In genomic region chrX:46376246-46376885, GRCh38 we compare ENCODE assay signal across 9 cellular contexts.
DNase-seq lines count a peak whose midpoint lies in the region; ATAC-seq, FAIRE-seq and TF ChIP-seq lines count a peak whose summit lies in the region.
"Had no signal": no experiment of that assay in that cellular context is flagged by ENCODE, and none has a peak within 500 bp of the region (broad histone marks: within the 10 kb centered on the region; RNA-seq: fewer than 3 reads in every experiment).

No MANE protein-coding gene starts in this region.

- no peaks in the 10 kb centered on the region for H3K9me2 ChIP-seq in HCT116 (ENCODE audit: insufficient read depth)

- peak; percentile 55 for ATAC-seq in CD4-positive, alpha-beta T cell (ENCODE audit: poor library complexity)
- peak; percentile 90 for ATAC-seq in HCT116
- ATAC-seq in lung (ENCODE audit: insufficient read depth, low FRiP score), result peak; percentile 47
- no peak for ATAC-seq in HG03439 (IDR thresholded peaks at IDR 0.05; ENCODE audit: unreplicated experiment)
- no peak for ATAC-seq in HG03432 (IDR thresholded peaks at IDR 0.05; ENCODE audit: unreplicated experiment)
- ATAC-seq in GM19452 (IDR thresholded peaks at IDR 0.05; ENCODE audit: unreplicated experiment), result no peak

- peak overlapping the region; percentile 46 for H3K4me2 ChIP-seq in HCT116 (ENCODE audit: low read length)

- BruUV-seq in HCT116 (replicated peaks; lab: Mats Ljungman, UMichigan), result no TSS peak

- no peak for TF ChIP-seq POLR2A in HCT116 (IDR thresholded peaks at IDR 0.05; ENCODE audit: borderline replicate concordance, extremely low read depth, insufficient read depth, insufficient read length)

- no peaks in the 10 kb centered on the region for H3K27me3 Mint-ChIP-seq in CD4-positive, alpha-beta T cell
- H3K27me3 Mint-ChIP-seq: IgD-negative memory B cell had no signal

- no peaks in the 10 kb centered on the region for H3K9me3 Mint-ChIP-seq in CD4-positive, alpha-beta T cell
- H3K9me3 Mint-ChIP-seq: IgD-negative memory B cell had no signal

- CTCF ChIA-PET in CD4-positive, alpha-beta T cell (lab: Charles Lee), result interaction anchor here (1.1 to 1.4 kb wide), 2 partner anchors 10 to 861 kb away, joined by 3 to 8 read pairs; no protein-coding TSS in a partner anchor
- CTCF ChIA-PET in HCT116 (lab: Charles Lee), result interaction anchor here (0.6 to 2.3 kb wide), 8 partner anchors 10 to 1053 kb away, joined by 3 to 10 read pairs (median 6); no protein-coding TSS in a partner anchor
- CTCF ChIA-PET in RWPE1 (lab: Yijun Ruan, JAX), result interaction anchor here (0.6 to 1.1 kb wide), 6 partner anchors 13 to 795 kb away, joined by 3 read pairs; no protein-coding TSS in a partner anchor

- peak overlapping the region; percentile 51 for H3K9ac ChIP-seq in HCT116 (ENCODE audit: low read length)

- H3K36me3 ChIP-seq in HCT116 (ENCODE audit: control insufficient read depth in 1 of 2, insufficient read depth in 2 of 2, low read length in 2 of 2) (no peaks in the 10 kb centered on the region), bronchial epithelial cell (ENCODE audit: control insufficient read depth, insufficient read depth, low read length) (no peaks in the 10 kb centered on the region), lung (ENCODE audit: control insufficient read depth in 2 of 2, insufficient read depth in 2 of 2, low read length in 2 of 2) (no peaks in the 10 kb centered on the region)

- peak; percentile 83 for TF ChIP-seq RAD21 in HCT116 (IDR thresholded peaks at IDR 0.05; ENCODE audit: low read depth)

- intact Hi-C loops in CD4-positive, alpha-beta T cell (cut with DNase I, micrococcal nuclease), result loop anchor here in 1 of 2 experiments (10.0 kb wide), 2 partner anchors 522 to 862 kb away; no protein-coding TSS in a partner anchor
- intact Hi-C loops in HCT116 (cut with micrococcal nuclease), result loop anchor here (2.0 to 10.0 kb wide), 4 partner anchors 192 to 1054 kb away; no protein-coding TSS in a partner anchor

- H3K9me3 ChIP-seq in CD4-positive, alpha-beta T cell (ENCODE audit: control insufficient read depth, low read length), result no peaks in the 10 kb centered on the region
- peaks cover 0 to 5% of the 10 kb centered on the region in 2 experiments; a peak in 1 of 4 replicates for H3K9me3 ChIP-seq in HCT116 (ENCODE audit: control insufficient read depth in 1 of 2, insufficient read depth in 1 of 2, low read depth in 1 of 2, low read length in 2 of 2)
- peaks cover 0 to 1% of the 10 kb centered on the region in 2 donors for H3K9me3 ChIP-seq in lung (ENCODE audit: control insufficient read depth in 2 of 2, insufficient read depth in 1 of 2, low read length in 1 of 2)

- no peak overlapping the region for H2AFZ ChIP-seq in HCT116 (ENCODE audit: low read depth, low read length, poor library complexity, severe bottlenecking)

- no peak overlapping the region for H3K27ac Mint-ChIP-seq in CD4-positive, alpha-beta T cell
- H3K27ac Mint-ChIP-seq: IgD-negative memory B cell had no signal

- no peaks in the 10 kb centered on the region for H3K79me2 ChIP-seq in HCT116 (ENCODE audit: insufficient read depth, low read length)

- POLR2A ChIA-PET in CD4-positive, alpha-beta T cell (lab: Charles Lee), result no interaction called here
- POLR2A ChIA-PET in HCT116 (lab: Charles Lee) (no interaction called here), RWPE1 (lab: Yijun Ruan, JAX; ENCODE audit: low non-redundant PET) (no interaction called here)

- no peak overlapping the region for H3K27ac ChIP-seq in CD4-positive, alpha-beta T cell (ENCODE audit: low read depth, low read length)
- peak overlapping the region; percentile 89 for H3K27ac ChIP-seq in HCT116 (ENCODE audit: low read depth, low read length)
- H3K27ac ChIP-seq in RWPE1, result no peak overlapping the region
- H3K27ac ChIP-seq in lung (ENCODE audit: low read depth in 1 of 2, low read length in 1 of 2), result no peak overlapping the region

- FAIRE-seq in bronchial epithelial cell (lab: Jason Lieb, UNC), result no peak

- no peak overlapping the region for H3K4me3 Mint-ChIP-seq in CD4-positive, alpha-beta T cell
- H3K4me3 Mint-ChIP-seq: IgD-negative memory B cell had no signal

- 35 to 38% methylated on average over 4 of the region's 4 CpGs for WGBS in lung, 2 donors

- peak in 3 of 10 experiments; percentile 3 to 12 (median 9) for DNase-seq in CD4-positive, alpha-beta T cell
- DNase-seq in HCT116 (ENCODE audit: low read depth, low spot score), result peak; percentile 56
- peak; percentile 50 for DNase-seq in RWPE1 (ENCODE audit: low spot score)
- peak; percentile 58 for DNase-seq in bronchial epithelial cell (ENCODE audit: low read depth)
- no peak for DNase-seq in lung (ENCODE audit: low spot score)

- H3K27me3 ChIP-seq in CD4-positive, alpha-beta T cell (ENCODE audit: control insufficient read depth, insufficient read depth, low read length), result no peaks in the 10 kb centered on the region
- H3K27me3 ChIP-seq in HCT116 (ENCODE audit: insufficient read depth, low read length), result no peaks in the 10 kb centered on the region
- H3K27me3 ChIP-seq in bronchial epithelial cell (ENCODE audit: control insufficient read depth, insufficient read depth, low read length), result no peaks in the 10 kb centered on the region
- peaks cover 2% of the 10 kb centered on the region for H3K27me3 ChIP-seq in lung (ENCODE audit: control insufficient read depth, insufficient read depth)

- peak; percentile 25 for TF ChIP-seq CTCF in CD4-positive, alpha-beta T cell (IDR thresholded peaks at IDR 0.05)
- TF ChIP-seq CTCF in HCT116 (IDR thresholded peaks at IDR 0.05 in 2 of 3, conservative IDR thresholded peaks at IDR 0.05 in 1 of 3; ENCODE audit: borderline replicate concordance in 1 of 3, insufficient read depth in 1 of 3, low read depth in 2 of 3, low read length in 2 of 3) (peak; percentile 24 to 52 (median 37); a peak in 4 of 6 replicates), RWPE1 (conservative IDR thresholded peaks at IDR 0.05; ENCODE audit: low read depth) (no peak; the same call in 1 of the 2 replicates), bronchial epithelial cell (IDR thresholded peaks at IDR 0.05; ENCODE audit: insufficient read depth, low read length, severe bottlenecking) (peak; percentile 46), lung (IDR thresholded peaks at IDR 0.05; ENCODE audit: control extremely low read depth, extremely low read depth) (no peak)

- RAD21 ChIA-PET in HCT116 (lab: Charles Lee; ENCODE audit: low non-redundant PET in 1 of 2, low total read pairs in 2 of 2, uncharacterized antibody in 2 of 2, unreplicated experiment in 2 of 2), result interaction anchor here (0.6 to 1.1 kb wide), 6 partner anchors 43 to 1054 kb away, joined by 3 read pairs; no protein-coding TSS in a partner anchor

- no peak overlapping the region for H3K4me3 ChIP-seq in HCT116 (replicated peaks in 1 of 2; ENCODE audit: low read depth in 1 of 2, low read length in 2 of 2)
- H3K4me3 ChIP-seq in bronchial epithelial cell (ENCODE audit: low read depth, low read length), result no peak overlapping the region
- no peak overlapping the region for H3K4me3 ChIP-seq in lung

- no peaks in the 10 kb centered on the region for H4K20me1 ChIP-seq in HCT116 (ENCODE audit: insufficient read depth)

- H3K4me1 Mint-ChIP-seq in CD4-positive, alpha-beta T cell (ENCODE audit: low read depth), result no peaks in the 10 kb centered on the region

- peaks cover 19 to 39% of the 10 kb centered on the region in 2 experiments for H3K4me1 ChIP-seq in HCT116 (ENCODE audit: control insufficient read depth in 1 of 2, insufficient read depth in 2 of 2, low read length in 2 of 2)
- no peaks in the 10 kb centered on the region for H3K4me1 ChIP-seq in lung (ENCODE audit: control insufficient read depth in 2 of 2, insufficient read depth in 2 of 2, low read length in 2 of 2)

- H3K36me3 Mint-ChIP-seq in CD4-positive, alpha-beta T cell (ENCODE audit: low read depth), result no peaks in the 10 kb centered on the region
- H3K36me3 Mint-ChIP-seq: IgD-negative memory B cell had no signal

TF ChIP-seq in HCT116, 20 proteins besides CTCF, POLR2A, EP300 and RAD21:
- no peak for TF ChIP-seq ELF1 (IDR thresholded peaks at IDR 0.05; ENCODE audit: borderline replicate concordance, low read depth)
- TF ChIP-seq CBX3 (IDR thresholded peaks at IDR 0.05; ENCODE audit: low read depth), result 0 out of 2 replicates have a peak, but pooled peaks have one; percentile 17
- peak; percentile 25 for TF ChIP-seq FOSL1 (IDR thresholded peaks at IDR 0.05; ENCODE audit: low read depth)
- peak; percentile 15; the same call in 1 of the 2 replicates for TF ChIP-seq SP1 (IDR thresholded peaks at IDR 0.05; ENCODE audit: low read depth)

Comparison
In these comparisons a context has a peak if more than half of its experiments do, and no peak if none do; other contexts are left out.
1. ATAC-seq: peak in CD4-positive, alpha-beta T cell (single experiment), HCT116 (single experiment) and lung (single experiment); none in HG03439 (single experiment), HG03432 (single experiment) and GM19452 (single experiment).
2. CTCF ChIP-seq: peak in CD4-positive, alpha-beta T cell (single experiment), HCT116 (3 of 3) and bronchial epithelial cell (single experiment); none in RWPE1 (single experiment) and lung (single experiment).